Comparison of ENCODE assay signal across 8 cellular contexts in the genomic region with DNA sequence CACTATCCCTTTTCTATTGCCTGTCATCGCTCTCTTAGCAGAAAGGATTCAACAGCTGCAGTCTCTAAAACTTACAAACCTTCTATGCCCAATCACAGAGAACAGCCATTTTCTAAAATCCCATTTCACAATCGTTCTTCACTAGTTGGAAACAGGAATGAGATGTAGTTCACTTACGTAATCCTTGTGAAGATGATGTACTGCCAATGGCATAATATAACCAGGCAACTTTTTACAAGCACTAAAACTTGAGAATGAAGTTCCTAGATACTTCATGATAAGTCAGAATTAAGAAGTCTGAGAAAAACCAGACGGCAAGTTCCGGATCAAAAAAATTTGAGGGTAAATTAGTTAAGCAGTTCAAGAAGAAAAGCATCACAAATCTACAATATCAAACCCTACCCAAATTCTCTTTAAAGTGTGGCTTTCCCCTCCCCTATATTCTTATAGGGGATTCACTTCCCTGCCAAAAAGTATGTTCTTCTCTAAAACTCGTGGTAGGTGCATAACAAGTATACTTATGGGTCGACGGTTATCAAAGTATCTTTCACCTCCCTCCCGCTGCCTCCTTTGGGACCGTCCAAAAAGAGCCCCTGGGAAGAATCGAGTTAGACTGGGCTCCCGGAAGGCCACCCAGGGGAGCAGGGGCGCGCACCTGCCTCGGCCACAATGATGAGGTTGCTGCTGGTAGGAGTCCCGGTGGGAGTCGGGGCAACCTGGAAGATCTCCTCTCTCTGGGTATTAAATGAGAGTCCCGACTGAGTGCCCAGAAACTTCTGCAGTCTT. TPM values are rescaled to one million over a fixed set of nuclear protein-coding genes. Genes with fewer than 3 reads are reported as not detected.
DNase-seq lines count a peak whose midpoint lies in the region; ATAC-seq and TF ChIP-seq lines count a peak whose summit lies in the region.

No MANE protein-coding gene starts in this region.

- peak overlapping the region; percentile 70 for H3K23ac ChIP-seq in mesendoderm (ENCODE audit: low read length)

- peak overlapping the region; percentile 92 for H3K4me3 Mint-ChIP-seq in T-helper 2 cell treated with Interferon-gamma antibody and Interleukin-4, amounts not matched to agents 5 μg/mL and 100 μg/mL, for 36 hours

- no CpG with 5 or more reads among the region's 18 CpGs for WGBS in mesendoderm (ENCODE audit: extremely low coverage, insufficient coverage, low lambda C conversion rate)

- no peak overlapping the region for H3K27ac ChIP-seq in mesendoderm (ENCODE audit: low read depth, low read length)

- H3K4me1 ChIP-seq in mesendoderm (ENCODE audit: control insufficient read depth, low read depth, low read length) = no peaks in the 10 kb centered on the region

- no peak for TF ChIP-seq CTCF in choroid plexus epithelial cell (conservative IDR thresholded peaks at IDR 0.05; ENCODE audit: low read depth, low read length)

- H3K79me2 ChIP-seq in mesendoderm (ENCODE audit: control insufficient read depth, insufficient read depth, low read length) = peaks cover 11% of the 10 kb centered on the region

- peaks cover 37% of the 10 kb centered on the region for H3K4me1 Mint-ChIP-seq in T-helper 2 cell treated with Interferon-gamma antibody and Interleukin-4, amounts not matched to agents 5 μg/mL and 100 μg/mL, for 36 hours (ENCODE audit: low read depth)

- H3K4me2 ChIP-seq in mesendoderm (ENCODE audit: low read length) = peak overlapping the region; percentile 60

- H3K9ac ChIP-seq in mesendoderm (ENCODE audit: low read length) = peak overlapping the region; percentile 82

- H3K56ac ChIP-seq in mesendoderm (ENCODE audit: low read length) = peak overlapping the region; percentile 94

- H2BK15ac ChIP-seq in mesendoderm (replicated peaks; ENCODE audit: low read depth) = no peak overlapping the region

- peaks cover 16% of the 10 kb centered on the region for H3K36me3 Mint-ChIP-seq in T-helper 2 cell treated with Interferon-gamma antibody and Interleukin-4, amounts not matched to agents 5 μg/mL and 100 μg/mL, for 36 hours (ENCODE audit: low read depth)

- H3K27me3 Mint-ChIP-seq in T-helper 2 cell treated with Interferon-gamma antibody and Interleukin-4, amounts not matched to agents 5 μg/mL and 100 μg/mL, for 36 hours (ENCODE audit: low read depth) = peaks cover 5% of the 10 kb centered on the region

- H3K27me3 ChIP-seq in mesendoderm (ENCODE audit: insufficient read depth, low read length, poor library complexity) = no peaks in the 10 kb centered on the region

- peak overlapping the region; percentile 1 for H3K18ac ChIP-seq in mesendoderm (ENCODE audit: low read length)

- no peak overlapping the region for H4K5ac ChIP-seq in mesendoderm (ENCODE audit: low read length)

- no peak overlapping the region for H2BK5ac ChIP-seq in mesendoderm (ENCODE audit: low read length)

- H3K4me3 ChIP-seq in choroid plexus epithelial cell (ENCODE audit: low read depth, low read length) (peak overlapping the region; percentile 93), mesendoderm (ENCODE audit: low read length) (peak overlapping the region; percentile 87)

- ATAC-seq in HG02678 (IDR thresholded peaks at IDR 0.05; ENCODE audit: unreplicated experiment) = peak; percentile 8

- H2AK5ac ChIP-seq in mesendoderm (ENCODE audit: low read length) = no peak overlapping the region

- H3K27ac Mint-ChIP-seq in T-helper 2 cell treated with Interferon-gamma antibody and Interleukin-4, amounts not matched to agents 5 μg/mL and 100 μg/mL, for 36 hours = peak overlapping the region; percentile 90

- no peaks in the 10 kb centered on the region for H3K36me3 ChIP-seq in mesendoderm (ENCODE audit: control insufficient read depth, insufficient read depth, low read length)

- H4K8ac ChIP-seq in mesendoderm (ENCODE audit: low read depth, low read length) = no peak overlapping the region

- no peak overlapping the region for H3K4ac ChIP-seq in mesendoderm (ENCODE audit: low read depth, low read length)

- H3K9me3 Mint-ChIP-seq in T-helper 2 cell treated with Interferon-gamma antibody and Interleukin-4, amounts not matched to agents 5 μg/mL and 100 μg/mL, for 36 hours = no peaks in the 10 kb centered on the region

- peaks cover 2% of the 10 kb centered on the region for H3K79me1 ChIP-seq in mesendoderm (ENCODE audit: low read length)

- no peak for DNase-seq in T-helper 2 cell treated with Interferon-gamma antibody and Interleukin-4, amounts not matched to agents 5 μg/mL and 100 μg/mL, for 36 hours (ENCODE audit: low spot score)
- DNase-seq in T-helper 2 cell = no peak
- peak; percentile 2 for DNase-seq in NCI-H345 (lab: John Stamatoyannopoulos, UW)
- peak; percentile 50 for DNase-seq in choroid plexus epithelial cell (ENCODE audit: low read depth)
- no peak for DNase-seq in mesendoderm
- peak; percentile 41 for DNase-seq in ureter (ENCODE audit: low spot score)
- DNase-seq in NCI-H187 treated with DMSO at 0.1 percent for 48 hours (lab: John Stamatoyannopoulos, UW) = no peak

- H2BK120ac ChIP-seq in mesendoderm (ENCODE audit: low read depth, low read length) = no peak overlapping the region

RNA-seq across cellular contexts. Expression of gene MSANTD4, which starts 0.7 kb away (rescaled TPM):
- 7.5 TPM for polyA plus RNA-seq in mesendoderm (2013, experiment 1 of 2)
- 7.3 TPM for polyA plus RNA-seq in mesendoderm (2013, experiment 2 of 2)
- total RNA-seq in ureter = 21.0 TPM

RNA-seq across cellular contexts. Expression of gene KBTBD3, which starts 55.8 kb away (rescaled TPM):
- polyA plus RNA-seq in mesendoderm (2013, experiment 1 of 2) = 1.3 TPM
- 1.1 TPM for polyA plus RNA-seq in mesendoderm (2013, experiment 2 of 2)
- total RNA-seq in ureter = 13.2 TPM

RNA-seq across cellular contexts. Expression of gene AASDHPPT, which starts 56.1 kb away (rescaled TPM):
- polyA plus RNA-seq in mesendoderm (2013, experiment 1 of 2) = 29.0 TPM
- 28.8 TPM for polyA plus RNA-seq in mesendoderm (2013, experiment 2 of 2)
- total RNA-seq in ureter = 29.7 TPM

Comparison
In these comparisons a context has a peak if more than half of its experiments do, and no peak if none do; other contexts are left out.
1. DNase-seq: peak in NCI-H345 (single experiment), choroid plexus epithelial cell (single experiment) and ureter (single experiment); none in T-helper 2 cell treated with Interferon-gamma antibody and Interleukin-4, amounts not matched to agents 5 μg/mL and 100 μg/mL, for 36 hours (single experiment), T-helper 2 cell (0 of 5), mesendoderm (single experiment) and NCI-H187 treated with DMSO at 0.1 percent for 48 hours (single experiment).